ENCODE assay signal across 8 cellular contexts in the genomic region with DNA sequence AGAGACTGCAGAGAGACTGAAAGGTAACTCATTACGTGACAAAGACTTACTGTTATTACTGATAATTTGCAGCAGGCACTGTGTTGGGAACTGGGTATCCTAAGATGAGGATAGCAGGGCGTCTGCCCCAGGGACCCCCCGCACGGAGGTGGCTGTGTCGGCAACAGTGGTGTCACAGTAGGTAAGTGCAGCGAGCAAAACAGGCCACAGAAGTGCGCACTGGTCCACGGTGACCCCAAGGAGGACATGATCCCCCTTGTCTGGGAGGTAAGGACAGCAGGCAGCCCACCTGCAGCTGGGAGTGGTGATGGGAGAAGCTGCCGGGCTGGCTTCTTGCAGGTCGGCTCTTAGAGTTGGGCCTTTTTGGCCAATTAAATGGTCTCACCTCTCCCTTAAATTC.
DNase-seq lines count a peak whose midpoint lies in the region; ATAC-seq, FAIRE-seq and TF ChIP-seq lines count a peak whose summit lies in the region.

No MANE protein-coding gene starts in this region.

- H3K27ac ChIP-seq in keratinocyte (ENCODE audit: control insufficient read depth, insufficient read depth, low read length): no peak overlapping the region

- peaks cover 5% of the 10 kb centered on the region for H3K27me3 Mint-ChIP-seq in activated T-cell treated with anti-CD3 and anti-CD28 coated beads, Interleukin-2, amount 50 U/mL, for 24 hours
- H3K27me3 Mint-ChIP-seq in activated CD8-positive, alpha-beta T cell treated with anti-CD3 and anti-CD28 coated beads for 36 hours: peaks cover 4% of the 10 kb centered on the region
- peaks cover 4 to 17% of the 10 kb centered on the region in 2 donors for H3K27me3 Mint-ChIP-seq in stimulated activated naive B cell treated with anti-CD40 and anti-IgM and Interleukin-4, amounts not matched to agents 10 μg/mL and 1 μg/mL and 100 μg/mL, for 72 hours

- no peaks in the 10 kb centered on the region for H3K36me3 Mint-ChIP-seq in activated T-cell treated with anti-CD3 and anti-CD28 coated beads, Interleukin-2, amount 50 U/mL, for 24 hours (ENCODE audit: low read depth)
- H3K36me3 Mint-ChIP-seq in activated CD8-positive, alpha-beta T cell treated with anti-CD3 and anti-CD28 coated beads for 36 hours (ENCODE audit: low read depth): no peaks in the 10 kb centered on the region
- no peaks in the 10 kb centered on the region for H3K36me3 Mint-ChIP-seq in stimulated activated naive B cell treated with anti-CD40 and anti-IgM and Interleukin-4, amounts not matched to agents 10 μg/mL and 1 μg/mL and 100 μg/mL, for 72 hours

- TF ChIP-seq CTCF in activated CD8-positive, alpha-beta T cell treated with anti-CD3 and anti-CD28 coated beads for 36 hours (IDR thresholded peaks at IDR 0.05): no peak
- no peak for TF ChIP-seq CTCF in keratinocyte (optimal IDR thresholded peaks at IDR 0.05 in 1 of 3, IDR thresholded peaks at IDR 0.05 in 1 of 3, conservative IDR thresholded peaks at IDR 0.05 in 1 of 3; ENCODE audit: extremely low read depth in 1 of 3, insufficient read depth in 2 of 3, low read length in 3 of 3)

- H3K9ac ChIP-seq in keratinocyte (ENCODE audit: control insufficient read depth, extremely low read depth, insufficient read depth, low read length): no peak overlapping the region

- intact Hi-C loops in activated CD8-positive, alpha-beta T cell treated with anti-CD3 and anti-CD28 coated beads for 36 hours (cut with micrococcal nuclease): loop anchor here (5.0 kb wide), 1 partner anchor 86 kb away; no protein-coding TSS in a partner anchor

- peak overlapping the region; percentile 83 for H3K27ac Mint-ChIP-seq in activated T-cell treated with anti-CD3 and anti-CD28 coated beads, Interleukin-2, amount 50 U/mL, for 24 hours
- peak overlapping the region; percentile 86 for H3K27ac Mint-ChIP-seq in activated CD8-positive, alpha-beta T cell treated with anti-CD3 and anti-CD28 coated beads for 36 hours
- H3K27ac Mint-ChIP-seq in stimulated activated naive B cell treated with anti-CD40 and anti-IgM and Interleukin-4, amounts not matched to agents 10 μg/mL and 1 μg/mL and 100 μg/mL, for 72 hours: no peak overlapping the region

- CTCF ChIA-PET in activated CD8-positive, alpha-beta T cell treated with anti-CD3 and anti-CD28 coated beads for 36 hours (lab: Charles Lee): interaction anchor here (1.0 to 1.3 kb wide), 3 partner anchors 11 to 93 kb away, joined by 4 to 7 read pairs (median 5); no protein-coding TSS in a partner anchor

- no peaks in the 10 kb centered on the region for H3K79me2 ChIP-seq in keratinocyte (ENCODE audit: control insufficient read depth, insufficient read depth, low read length)

- H3K9me1 ChIP-seq in keratinocyte (ENCODE audit: control insufficient read depth, extremely low read depth, insufficient read depth, low read length): peaks cover 5% of the 10 kb centered on the region

- no peaks in the 10 kb centered on the region for H3K27me3 ChIP-seq in keratinocyte (ENCODE audit: control insufficient read depth, extremely low read depth, insufficient read depth, low read length)

- peaks cover 23% of the 10 kb centered on the region for H3K4me1 Mint-ChIP-seq in activated T-cell treated with anti-CD3 and anti-CD28 coated beads, Interleukin-2, amount 50 U/mL, for 24 hours (ENCODE audit: low read depth)
- H3K4me1 Mint-ChIP-seq in activated CD8-positive, alpha-beta T cell treated with anti-CD3 and anti-CD28 coated beads for 36 hours (ENCODE audit: low read depth): peaks cover 19% of the 10 kb centered on the region
- H3K4me1 Mint-ChIP-seq in stimulated activated naive B cell treated with anti-CD40 and anti-IgM and Interleukin-4, amounts not matched to agents 10 μg/mL and 1 μg/mL and 100 μg/mL, for 72 hours: peaks cover 18 to 33% of the 10 kb centered on the region in 2 donors

- H4K20me1 ChIP-seq in keratinocyte (ENCODE audit: control insufficient read depth, extremely low read depth, insufficient read depth, low read length): no peaks in the 10 kb centered on the region

- H3K9me3 ChIP-seq in keratinocyte (ENCODE audit: control insufficient read depth, low read depth, low read length): no peaks in the 10 kb centered on the region

- H3K4me3 Mint-ChIP-seq in activated T-cell treated with anti-CD3 and anti-CD28 coated beads, Interleukin-2, amount 50 U/mL, for 24 hours: peak overlapping the region; percentile 55
- peak overlapping the region; percentile 50 for H3K4me3 Mint-ChIP-seq in activated CD8-positive, alpha-beta T cell treated with anti-CD3 and anti-CD28 coated beads for 36 hours
- H3K4me3 Mint-ChIP-seq in stimulated activated naive B cell treated with anti-CD40 and anti-IgM and Interleukin-4, amounts not matched to agents 10 μg/mL and 1 μg/mL and 100 μg/mL, for 72 hours: peak overlapping the region; percentile 79 to 86

- no peak overlapping the region for H3K4me3 ChIP-seq in keratinocyte (ENCODE audit: control insufficient read depth in 2 of 3, extremely low read depth in 1 of 3, insufficient read depth in 2 of 3, low read depth in 1 of 3, low read length in 3 of 3)

- peaks cover 20% of the 10 kb centered on the region for H3K4me1 ChIP-seq in keratinocyte (ENCODE audit: control insufficient read depth, extremely low read depth, insufficient read depth, low read length)

- no peak for FAIRE-seq in keratinocyte (lab: Jason Lieb, UNC)

- no peak overlapping the region for H2AFZ ChIP-seq in keratinocyte (ENCODE audit: control insufficient read depth, low read length)

- no peak for ATAC-seq in activated CD8-positive, alpha-beta T cell treated with anti-CD3 and anti-CD28 coated beads for 36 hours
- ATAC-seq in stimulated activated naive B cell treated with anti-CD40 and anti-IgM and Interleukin-4, amounts not matched to agents 10 μg/mL and 1 μg/mL and 100 μg/mL, for 72 hours (replicated peaks): no peak
- ATAC-seq in GM21423 (IDR thresholded peaks at IDR 0.05; ENCODE audit: unreplicated experiment) (no peak), GM21619 (IDR thresholded peaks at IDR 0.05; ENCODE audit: unreplicated experiment) (no peak)

- POLR2A ChIA-PET in activated CD8-positive, alpha-beta T cell treated with anti-CD3 and anti-CD28 coated beads for 36 hours (lab: Charles Lee): interaction anchor here (0.6 to 1.0 kb wide), 3 partner anchors 23 to 429 kb away, joined by 3 read pairs; no protein-coding TSS in a partner anchor

- no peaks in the 10 kb centered on the region for H3K9me3 Mint-ChIP-seq in activated T-cell treated with anti-CD3 and anti-CD28 coated beads, Interleukin-2, amount 50 U/mL, for 24 hours
- no peaks in the 10 kb centered on the region for H3K9me3 Mint-ChIP-seq in activated CD8-positive, alpha-beta T cell treated with anti-CD3 and anti-CD28 coated beads for 36 hours
- peaks cover 0 to 2% of the 10 kb centered on the region in 2 donors for H3K9me3 Mint-ChIP-seq in stimulated activated naive B cell treated with anti-CD40 and anti-IgM and Interleukin-4, amounts not matched to agents 10 μg/mL and 1 μg/mL and 100 μg/mL, for 72 hours

- dilution Hi-C loops in keratinocyte (cut with MboI; ENCODE audit: extremely low pct_ligation_motif_present, low sequenced_read_pairs): no loop called here

- DNase-seq in activated T-cell treated with anti-CD3 and anti-CD28 coated beads, Interleukin-2, amount 50 U/mL, for 24 hours: no peak
- DNase-seq in activated T-cell treated with anti-CD3 and anti-CD28 coated beads for 4 hours: no peak
- no peak for DNase-seq in activated CD8-positive, alpha-beta T cell treated with anti-CD3 and anti-CD28 coated beads for 36 hours
- DNase-seq in keratinocyte (ENCODE audit: low read depth, low spot score): no peak
- DNase-seq in stimulated activated naive B cell treated with anti-CD40 and anti-IgM and Interleukin-4, amounts not matched to agents 10 μg/mL and 1 μg/mL and 100 μg/mL, for 72 hours: no peak
- DNase-seq in DMS79 treated with DMSO at 0.1 percent for 48 hours (lab: John Stamatoyannopoulos, UW): no peak

- no peaks in the 10 kb centered on the region for H3K36me3 ChIP-seq in keratinocyte (ENCODE audit: control insufficient read depth in 2 of 2, extremely low read depth in 1 of 2, insufficient read depth in 2 of 2, low read length in 2 of 2)

- peak overlapping the region; percentile 9 for H3K4me2 ChIP-seq in keratinocyte (ENCODE audit: control insufficient read depth, extremely low read depth, insufficient read depth, low read depth, low read length)
